In the genomic region with DNA sequence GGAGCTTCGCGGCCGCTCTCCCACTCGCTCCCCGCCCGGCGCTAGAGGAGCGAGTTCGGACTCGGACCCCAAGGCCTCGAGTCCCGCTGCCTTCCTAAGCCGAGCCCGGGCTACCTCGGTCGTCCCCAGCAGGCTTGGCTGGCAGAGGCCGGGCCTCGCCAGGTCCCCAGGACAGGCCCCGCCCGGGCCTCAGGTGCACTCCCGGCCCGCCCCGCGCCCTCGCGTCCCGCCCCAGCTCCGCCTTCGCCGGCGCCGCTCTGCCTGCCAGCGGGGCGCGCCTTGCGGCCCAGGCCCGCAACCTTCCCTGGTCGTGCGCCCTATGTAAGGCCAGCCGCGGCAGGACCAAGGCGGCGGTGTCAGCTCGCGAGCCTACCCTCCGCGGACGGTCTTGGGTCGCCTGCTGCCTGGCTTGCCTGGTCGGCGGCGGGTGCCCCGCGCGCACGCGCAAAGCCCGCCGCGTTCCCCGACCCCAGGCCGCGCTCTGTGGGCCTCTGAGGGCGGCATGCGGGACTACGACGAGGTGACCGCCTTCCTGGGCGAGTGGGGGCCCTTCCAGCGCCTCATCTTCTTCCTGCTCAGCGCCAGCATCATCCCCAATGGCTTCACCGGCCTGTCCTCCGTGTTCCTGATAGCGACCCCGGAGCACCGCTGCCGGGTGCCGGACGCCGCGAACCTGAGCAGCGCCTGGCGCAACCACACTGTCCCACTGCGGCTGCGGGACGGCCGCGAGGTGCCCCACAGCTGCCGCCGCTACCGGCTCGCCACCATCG, we compare ENCODE assay signal across 8 cellular contexts. TPM values are rescaled to one million over a fixed set of nuclear protein-coding genes. Genes with fewer than 3 reads are reported as not detected.
DNase-seq lines count a peak whose midpoint lies in the region; ATAC-seq, FAIRE-seq and TF ChIP-seq lines count a peak whose summit lies in the region.

A gene (plus strand): TSS at position 240 of the 770 bp plus-strand sequence. CDS start 263 bp downstream, at position 503.

- POLR2A ChIA-PET in RWPE1 (lab: Yijun Ruan, JAX; ENCODE audit: low non-redundant PET): interaction anchor here (0.5 to 1.6 kb wide), 5 partner anchors 9 to 309 kb away, joined by 3 to 8 read pairs (median 3); a partner anchor contains a TSS

- peak in 1 of 2 donors; percentile 86 for TF ChIP-seq POLR2A in thyroid gland (IDR thresholded peaks at IDR 0.05)

- 0% methylated on average over 8 to 34 of the region's 93 CpGs for WGBS in thyroid gland, 2 donors

- H3K36me3 ChIP-seq in thyroid gland: no peaks in the 10 kb centered on the region

- H3K27me3 ChIP-seq in HL-60 (ENCODE audit: insufficient read depth, poor library complexity, severe bottlenecking) (no peaks in the 10 kb centered on the region), thyroid gland (no peaks in the 10 kb centered on the region)

- H3K4me3 ChIP-seq in HL-60 (replicated peaks; ENCODE audit: insufficient read depth, low read length) (peak within 1 kb of the TSS; percentile 53), thyroid gland (replicated peaks in 1 of 3) (peak within 1 kb of the TSS; percentile 42 to 85 (median 65))

- peak within 1 kb of the TSS; percentile 66 for H3K27ac ChIP-seq in HL-60 (replicated peaks)
- H3K27ac ChIP-seq in RWPE1: peak within 1 kb of the TSS; percentile 80
- peak within 1 kb of the TSS; percentile 74 to 84 (median 78) for H3K27ac ChIP-seq in thyroid gland

- H3K4me1 ChIP-seq in thyroid gland: peaks cover 8 to 28% of the 10 kb centered on the region in 2 donors

- H3K9me3 ChIP-seq in thyroid gland: no peaks in the 10 kb centered on the region

- TF ChIP-seq CTCF in D721Med (IDR thresholded peaks at IDR 0.05; ENCODE audit: insufficient read depth, missing control alignments) (no peak), HL-60 (IDR thresholded peaks at IDR 0.05; ENCODE audit: insufficient read depth, low read length) (no peak), RWPE1 (conservative IDR thresholded peaks at IDR 0.05; ENCODE audit: low read depth) (no peak), omental fat pad (IDR thresholded peaks at IDR 0.05) (no peak), thyroid gland (IDR thresholded peaks at IDR 0.05) (peak in 1 of 6 experiments; percentile 1)

- intact Hi-C loops in thyroid gland (cut with DNase I): loop anchor here (10.0 kb wide), 1 partner anchor 75 kb away; a partner anchor contains a TSS

- no peak for FAIRE-seq in D721Med (lab: Jason Lieb, UNC)

- peak; percentile 56 for DNase-seq in D721Med (ENCODE audit: insufficient read length, low spot score)
- peak in 1 of 2 experiments; percentile 30 for DNase-seq in HL-60 (ENCODE audit: low read depth in 1 of 2, low spot score in 1 of 2)
- DNase-seq in RWPE1 (ENCODE audit: low spot score): peak; percentile 76
- peak; percentile 48 to 70 (median 56) for DNase-seq in activated naive CD4-positive, alpha-beta T cell (lab: John Stamatoyannopoulos, UW)
- peak; percentile 37 for DNase-seq in globus pallidus (ENCODE audit: low spot score)
- no peak for DNase-seq in omental fat pad (ENCODE audit: low spot score)
- DNase-seq in thyroid gland: peak; percentile 84 to 86

- ATAC-seq in GM19468 (IDR thresholded peaks at IDR 0.05; ENCODE audit: extremely low read depth, unreplicated experiment) (peak; percentile 75), omental fat pad (ENCODE audit: low FRiP score) (peak; percentile 78)

- CTCF ChIA-PET in RWPE1 (lab: Yijun Ruan, JAX): interaction anchor here (0.6 to 1.7 kb wide), 6 partner anchors 17 to 324 kb away, joined by 3 to 5 read pairs (median 3); no protein-coding TSS in a partner anchor

RNA-seq across cellular contexts. Expression of the gene that starts here (rescaled TPM):
- 10 to 100 TPM in 3 of 4 donors, 1 to 10 TPM in 1; 7.6 to 38.7 (median 28.6) TPM for total RNA-seq in omental fat pad
- 10 to 100 TPM; 18.1 to 28.3 (median 24.2) TPM for total RNA-seq in thyroid gland
